In the genomic region with DNA sequence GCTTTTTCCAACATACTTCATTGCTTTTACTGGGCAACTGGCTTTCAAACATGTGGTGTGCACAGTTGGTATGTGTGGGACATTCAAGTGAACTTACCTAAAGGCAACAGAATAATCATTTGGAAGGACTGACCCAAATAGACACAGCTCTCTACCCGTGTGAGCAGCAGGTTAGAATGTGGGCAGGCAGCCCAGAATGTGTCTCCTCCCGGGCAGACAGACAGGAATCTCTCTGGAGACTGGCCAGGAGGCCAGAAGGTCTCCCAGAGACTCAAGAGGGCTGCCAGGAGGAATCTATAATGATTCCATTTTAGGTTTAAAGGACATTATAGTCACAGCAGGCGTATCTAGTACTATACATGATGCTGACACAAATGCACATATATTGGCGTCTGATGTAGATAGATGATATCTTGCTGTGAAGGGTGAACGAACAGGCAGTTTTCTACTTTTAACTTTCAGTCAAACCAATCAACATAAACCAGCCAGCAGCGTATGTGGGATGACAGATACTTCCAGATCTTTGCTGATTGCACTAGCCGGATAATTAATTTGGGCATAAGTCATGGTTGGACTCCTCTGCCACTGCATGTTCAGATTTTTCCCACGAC, we compare ENCODE assay signal across 9 cellular contexts.
A peak's percentile ranks its signal among the peaks of the same experiment; 100 is the strongest.
DNase-seq lines count a peak whose midpoint lies in the region; ATAC-seq, FAIRE-seq and TF ChIP-seq lines count a peak whose summit lies in the region.
"Had no signal": no experiment of that assay in that cellular context is flagged by ENCODE, and none has a peak within 500 bp of the region (broad histone marks: within the 10 kb centered on the region; RNA-seq: fewer than 3 reads in every experiment).

No MANE protein-coding gene starts in this region.

- H3K9ac ChIP-seq in liver (ENCODE audit: low read depth in 1 of 2, low read length in 2 of 2) (no peak overlapping the region), HepG2 (ENCODE audit: insufficient read depth, low read depth, low read length) (no peak overlapping the region), keratinocyte (ENCODE audit: control insufficient read depth, extremely low read depth, insufficient read depth, low read length) (no peak overlapping the region)

- BruUV-seq in HepG2 (replicated peaks; lab: Mats Ljungman, UMichigan), result no TSS peak

- no peak overlapping the region for H3K4me2 ChIP-seq in HepG2 (ENCODE audit: low read depth, low read length)
- H3K4me2 ChIP-seq in keratinocyte (ENCODE audit: control insufficient read depth, extremely low read depth, insufficient read depth, low read depth, low read length), result peak overlapping the region; percentile 13

- TF ChIP-seq POLR2A in HepG2 (IDR thresholded peaks at IDR 0.05; ENCODE audit: insufficient read depth in 1 of 2, low read depth in 2 of 2, low read length in 2 of 2) (no peak), adrenal gland (IDR thresholded peaks at IDR 0.05) (no peak)

- ATAC-seq in HepG2, result no peak
- no peak for ATAC-seq in HG02884 (IDR thresholded peaks at IDR 0.05; ENCODE audit: unreplicated experiment)
- no peak for ATAC-seq in GM21529 (IDR thresholded peaks at IDR 0.05; ENCODE audit: unreplicated experiment)
- no peak for ATAC-seq in GM21528 (IDR thresholded peaks at IDR 0.05; ENCODE audit: low FRiP score, unreplicated experiment)

- H3K9me3 Mint-ChIP-seq in T-helper 2 cell treated with Interferon-gamma antibody and Interleukin-4, amounts not matched to agents 5 μg/mL and 100 μg/mL, for 36 hours, result no peaks in the 10 kb centered on the region
- H3K9me3 Mint-ChIP-seq: activated B cell treated with CpG ODN at 0.5 μM for 24 hours had no signal

- no peaks in the 10 kb centered on the region for H3K9me1 ChIP-seq in keratinocyte (ENCODE audit: control insufficient read depth, extremely low read depth, insufficient read depth, low read length)

- no peak for FAIRE-seq in HepG2 (lab: Jason Lieb, UNC)
- peak; percentile 88 for FAIRE-seq in keratinocyte (lab: Jason Lieb, UNC)

- H3K9me3 ChIP-seq in liver (ENCODE audit: control insufficient read depth in 4 of 4, low read length in 3 of 4) (no peaks in the 10 kb centered on the region), HepG2 (ENCODE audit: low read length) (no peaks in the 10 kb centered on the region), adrenal gland (replicated peaks in 1 of 3) (no peaks in the 10 kb centered on the region), keratinocyte (ENCODE audit: control insufficient read depth, low read depth, low read length) (no peaks in the 10 kb centered on the region)

- H2AFZ ChIP-seq in HepG2 (ENCODE audit: low read length), result no peak overlapping the region
- peak overlapping the region; percentile 4 for H2AFZ ChIP-seq in keratinocyte (ENCODE audit: control insufficient read depth, low read length)

- H4K20me1 ChIP-seq in HepG2 (ENCODE audit: insufficient read depth, low read length) (no peaks in the 10 kb centered on the region), keratinocyte (ENCODE audit: control insufficient read depth, extremely low read depth, insufficient read depth, low read length) (no peaks in the 10 kb centered on the region)

- TF ChIP-seq EP300 in HepG2 (IDR thresholded peaks at IDR 0.05; ENCODE audit: low read depth in 2 of 2, low read length in 2 of 2) (no peak), HepG2 (CRISPR knock-in tag; IDR thresholded peaks at IDR 0.05; ENCODE audit: borderline replicate concordance) (no peak)

- dilution Hi-C loops in keratinocyte (cut with MboI; ENCODE audit: extremely low pct_ligation_motif_present, low sequenced_read_pairs), result no loop called here

- CTCF ChIA-PET in HepG2 (lab: Yijun Ruan, JAX; ENCODE audit: low intra/inter-chr PET ratio, low total read pairs), result no interaction called here

- H3K27ac Mint-ChIP-seq in T-helper 2 cell treated with Interferon-gamma antibody and Interleukin-4, amounts not matched to agents 5 μg/mL and 100 μg/mL, for 36 hours, result no peak overlapping the region
- H3K27ac Mint-ChIP-seq: activated B cell treated with CpG ODN at 0.5 μM for 24 hours had no signal

- H3K27ac ChIP-seq in liver (ENCODE audit: low read depth in 1 of 2, low read length in 2 of 2), result no peak overlapping the region
- no peak overlapping the region for H3K27ac ChIP-seq in HepG2 (ENCODE audit: extremely low read length, insufficient read depth, low read length)
- H3K27ac ChIP-seq in adrenal gland, result no peak overlapping the region
- no peak overlapping the region for H3K27ac ChIP-seq in keratinocyte (ENCODE audit: control insufficient read depth, insufficient read depth, low read length)

- H3K79me2 ChIP-seq in HepG2 (ENCODE audit: insufficient read depth, low read length) (no peaks in the 10 kb centered on the region), keratinocyte (ENCODE audit: control insufficient read depth, insufficient read depth, low read length) (no peaks in the 10 kb centered on the region)

- TF ChIP-seq CTCF in liver (IDR thresholded peaks at IDR 0.05; ENCODE audit: low read depth, low read length, missing input control) (no peak), HepG2 (CRISPR knock-in tag; IDR thresholded peaks at IDR 0.05) (no peak), adrenal gland (IDR thresholded peaks at IDR 0.05) (no peak), keratinocyte (optimal IDR thresholded peaks at IDR 0.05 in 1 of 3, IDR thresholded peaks at IDR 0.05 in 1 of 3, conservative IDR thresholded peaks at IDR 0.05 in 1 of 3; ENCODE audit: extremely low read depth in 1 of 3, insufficient read depth in 2 of 3, low read length in 3 of 3) (no peak)

- in situ Hi-C loops in HepG2 (cut with HindIII; ENCODE audit: extremely low pct_ligation_motif_present, low pct_unique_long_range_greater_than_20kb), result no loop called here

- H3K27me3 Mint-ChIP-seq in T-helper 2 cell treated with Interferon-gamma antibody and Interleukin-4, amounts not matched to agents 5 μg/mL and 100 μg/mL, for 36 hours (ENCODE audit: low read depth), result no peaks in the 10 kb centered on the region
- H3K27me3 Mint-ChIP-seq: activated B cell treated with CpG ODN at 0.5 μM for 24 hours had no signal

- H3K27me3 ChIP-seq in liver (ENCODE audit: control insufficient read depth in 4 of 4, insufficient read depth in 4 of 4, low read length in 3 of 4), result no peaks in the 10 kb centered on the region
- no peaks in the 10 kb centered on the region for H3K27me3 ChIP-seq in HepG2 (ENCODE audit: control insufficient read depth in 1 of 2, insufficient read depth in 2 of 2, low read length in 2 of 2)
- no peaks in the 10 kb centered on the region for H3K27me3 ChIP-seq in adrenal gland
- no peaks in the 10 kb centered on the region for H3K27me3 ChIP-seq in keratinocyte (ENCODE audit: control insufficient read depth, extremely low read depth, insufficient read depth, low read length)

- TF ChIP-seq RAD21 in liver (IDR thresholded peaks at IDR 0.05), result peak; percentile 66 to 70
- no peak for TF ChIP-seq RAD21 in HepG2 (CRISPR knock-in tag; IDR thresholded peaks at IDR 0.05)

- H3K4me3 ChIP-seq in liver (ENCODE audit: low read depth in 1 of 3, low read length in 3 of 3) (no peak overlapping the region), HepG2 (replicated peaks in 1 of 3; ENCODE audit: insufficient read depth in 1 of 3, low read depth in 2 of 3, low read length in 3 of 3) (no peak overlapping the region), adrenal gland (no peak overlapping the region), keratinocyte (ENCODE audit: control insufficient read depth in 2 of 3, extremely low read depth in 1 of 3, insufficient read depth in 2 of 3, low read depth in 1 of 3, low read length in 3 of 3) (no peak overlapping the region)

- H3K36me3 Mint-ChIP-seq in T-helper 2 cell treated with Interferon-gamma antibody and Interleukin-4, amounts not matched to agents 5 μg/mL and 100 μg/mL, for 36 hours (ENCODE audit: low read depth), result no peaks in the 10 kb centered on the region

- intact Hi-C loops in HepG2 (cut with micrococcal nuclease; ENCODE audit: unreplicated experiment), result no loop called here
- intact Hi-C loops in adrenal gland (cut with DNase I), result no loop called here

- WGBS in liver, result 40% methylated on average over 8 of the region's 8 CpGs
- WGBS in HepG2 (ENCODE audit: low lambda C conversion rate), result 32% methylated on average over 8 of the region's 8 CpGs
- 16 to 25% (median 18%) methylated on average over 8 of the region's 8 CpGs for WGBS in adrenal gland, 4 donors

- POLR2A ChIA-PET in HepG2 (lab: Yijun Ruan, JAX), result no interaction called here

- no peak for DNase-seq in HepG2 (ENCODE audit: low spot score)
- DNase-seq in adrenal gland, result peak; percentile 77 to 96 (median 82)
- no peak for DNase-seq in keratinocyte (ENCODE audit: low read depth, low spot score)
- DNase-seq in T-helper 2 cell treated with Interferon-gamma antibody and Interleukin-4, amounts not matched to agents 5 μg/mL and 100 μg/mL, for 36 hours (ENCODE audit: low spot score), result no peak
- DNase-seq: activated B cell treated with CpG ODN at 0.5 μM for 24 hours had no signal

- H3K4me3 Mint-ChIP-seq in T-helper 2 cell treated with Interferon-gamma antibody and Interleukin-4, amounts not matched to agents 5 μg/mL and 100 μg/mL, for 36 hours, result no peak overlapping the region
- H3K4me3 Mint-ChIP-seq: activated B cell treated with CpG ODN at 0.5 μM for 24 hours had no signal

- no peaks in the 10 kb centered on the region for H3K4me1 Mint-ChIP-seq in T-helper 2 cell treated with Interferon-gamma antibody and Interleukin-4, amounts not matched to agents 5 μg/mL and 100 μg/mL, for 36 hours (ENCODE audit: low read depth)

- H3K4me1 ChIP-seq in liver (ENCODE audit: control insufficient read depth in 4 of 4, insufficient read depth in 4 of 4, low read length in 3 of 4) (peaks cover 2 to 18% (median 13%) of the 10 kb centered on the region in 4 donors), HepG2 (ENCODE audit: insufficient read depth, low read length) (no peaks in the 10 kb centered on the region), adrenal gland (replicated peaks in 1 of 2) (peaks cover 13 to 35% of the 10 kb centered on the region in 2 donors), keratinocyte (ENCODE audit: control insufficient read depth, extremely low read depth, insufficient read depth, low read length) (peaks cover 15% of the 10 kb centered on the region)

- no peaks in the 10 kb centered on the region for H3K36me3 ChIP-seq in liver (ENCODE audit: control insufficient read depth in 4 of 4, insufficient read depth in 3 of 4, low read depth in 1 of 4, low read length in 3 of 4)
- no peaks in the 10 kb centered on the region for H3K36me3 ChIP-seq in HepG2 (replicated peaks in 1 of 2; ENCODE audit: control insufficient read depth in 1 of 2, insufficient read depth in 2 of 2, low read length in 2 of 2)
- no peaks in the 10 kb centered on the region for H3K36me3 ChIP-seq in adrenal gland (replicated peaks in 1 of 2)
- H3K36me3 ChIP-seq in keratinocyte (ENCODE audit: control insufficient read depth in 2 of 2, extremely low read depth in 1 of 2, insufficient read depth in 2 of 2, low read length in 2 of 2), result no peaks in the 10 kb centered on the region

TF ChIP-seq in HepG2, 621 proteins besides CTCF, POLR2A, EP300 and RAD21 (continues in another document):
- TF ChIP-seq BRCA1 (CRISPR knock-in tag; IDR thresholded peaks at IDR 0.05) (no peak), HES4 (CRISPR knock-in tag; IDR thresholded peaks at IDR 0.05; ENCODE audit: borderline replicate concordance) (no peak)

Comparison
In these comparisons a context has a peak if more than half of its experiments do, and no peak if none do; other contexts are left out.
1. DNase-seq: peak in adrenal gland (7 of 7); none in HepG2 (single experiment), keratinocyte (single experiment) and T-helper 2 cell treated with Interferon-gamma antibody and Interleukin-4, amounts not matched to agents 5 μg/mL and 100 μg/mL, for 36 hours (single experiment).